Comparison of ENCODE assay signal across 10 cellular contexts in the genomic region with DNA sequence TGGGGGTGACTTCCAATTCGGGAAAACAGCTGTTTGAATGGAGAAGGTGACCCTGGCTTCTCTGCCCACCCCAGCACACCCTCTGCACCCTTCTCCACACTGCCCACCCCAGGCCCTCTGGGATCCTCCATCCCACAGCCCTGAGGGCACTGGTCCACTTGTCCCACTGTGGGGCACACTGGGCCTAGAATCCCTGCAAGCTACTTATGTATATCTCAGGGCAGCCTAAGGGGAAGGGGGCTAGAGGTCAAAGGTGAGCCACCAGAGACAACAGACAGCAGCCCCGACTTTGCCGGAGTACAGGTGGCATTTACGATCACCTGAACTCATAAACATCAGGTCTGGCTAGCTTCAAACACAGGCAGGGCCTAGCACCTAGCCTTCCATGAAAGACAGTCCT. TPM values are rescaled to one million over a fixed set of nuclear protein-coding genes. Genes with fewer than 3 reads are reported as not detected.
A peak's percentile ranks its signal among the peaks of the same experiment; 100 is the strongest.
DNase-seq lines count a peak whose midpoint lies in the region; ATAC-seq and TF ChIP-seq lines count a peak whose summit lies in the region.
"Had no signal": no experiment of that assay in that cellular context is flagged by ENCODE, and none has a peak within 500 bp of the region (broad histone marks: within the 10 kb centered on the region; RNA-seq: fewer than 3 reads in every experiment).

No MANE protein-coding gene starts in this region.

- peaks cover 0 to 3% (median 0%) of the 10 kb centered on the region in 5 experiments for H3K9me3 Mint-ChIP-seq in brain

- intact Hi-C loops in heart right ventricle (cut with DNase I) (loop anchor here in 1 of 10 donors (5.0 kb wide), 1 partner anchor 75 kb away; no protein-coding TSS in a partner anchor), Right ventricle myocardium superior (cut with DNase I) (no loop called here)

- WGBS in heart right ventricle, 2 donors: 78 to 82% methylated on average over 4 of the region's 4 CpGs
- 71 to 90% methylated on average over 4 of the region's 4 CpGs for WGBS in upper lobe of left lung, 2 donors

- H3K27ac ChIP-seq in heart right ventricle (no peak overlapping the region), mucosa of rectum (ENCODE audit: low read depth in 2 of 2, low read length in 2 of 2) (no peak overlapping the region), upper lobe of left lung (no peak overlapping the region)
- H3K27ac ChIP-seq: tibial artery had no signal

- H3K27me3 Mint-ChIP-seq in brain: peaks cover 33% of the 10 kb centered on the region

- peak overlapping the region in 3 of 5 experiments; percentile 21 to 64 (median 47) for H3K27ac Mint-ChIP-seq in brain

- H3K4me3 ChIP-seq in heart right ventricle (peak overlapping the region in 6 of 10 donors; percentile 31 to 61 (median 54)), mucosa of rectum (ENCODE audit: low read length in 2 of 2) (peak overlapping the region; percentile 17 to 52), upper lobe of left lung (peak overlapping the region in 3 of 4 donors; percentile 58 to 63 (median 58))

- TF ChIP-seq CTCF in heart right ventricle (IDR thresholded peaks at IDR 0.05) (no peak), brain (conservative IDR thresholded peaks at IDR 0.05) (no peak), upper lobe of left lung (IDR thresholded peaks at IDR 0.05) (no peak)

- no peak for ATAC-seq in heart right ventricle
- ATAC-seq in Right ventricle myocardium superior (ENCODE audit: poor library complexity): no peak
- no peak for ATAC-seq in upper lobe of left lung (ENCODE audit: low FRiP score in 2 of 2)
- ATAC-seq in GM18505 (IDR thresholded peaks at IDR 0.05; ENCODE audit: unreplicated experiment): no peak

- H3K36me3 Mint-ChIP-seq in brain: no peaks in the 10 kb centered on the region

- TF ChIP-seq EP300 in upper lobe of left lung (IDR thresholded peaks at IDR 0.05): no peak

- H3K9me3 ChIP-seq in heart right ventricle (no peaks in the 10 kb centered on the region), mucosa of rectum (ENCODE audit: control insufficient read depth in 2 of 2, low read length in 2 of 2) (no peaks in the 10 kb centered on the region), upper lobe of left lung (no peaks in the 10 kb centered on the region)
- H3K9me3 ChIP-seq: tibial artery had no signal

- TF ChIP-seq POLR2A in upper lobe of left lung (IDR thresholded peaks at IDR 0.05) (no peak), GM18505 (IDR thresholded peaks at IDR 0.05; ENCODE audit: borderline replicate concordance, extremely low read depth, insufficient read depth, insufficient read length) (no peak)

- H3K36me3 ChIP-seq in heart right ventricle (no peaks in the 10 kb centered on the region), mucosa of rectum (ENCODE audit: control insufficient read depth in 2 of 2, insufficient read depth in 2 of 2, low read length in 2 of 2) (no peaks in the 10 kb centered on the region), upper lobe of left lung (no peaks in the 10 kb centered on the region)
- H3K36me3 ChIP-seq: tibial artery had no signal

- peaks cover 0 to 47% (median 15%) of the 10 kb centered on the region in 7 donors for H3K27me3 ChIP-seq in heart right ventricle
- H3K27me3 ChIP-seq in mucosa of rectum (ENCODE audit: control insufficient read depth in 2 of 2, insufficient read depth in 2 of 2, low read length in 2 of 2): no peaks in the 10 kb centered on the region
- peaks cover 0 to 9% (median 2%) of the 10 kb centered on the region in 4 donors for H3K27me3 ChIP-seq in upper lobe of left lung

- peak overlapping the region; percentile 37 to 86 (median 67) for H3K4me3 Mint-ChIP-seq in brain

- H3K4me1 Mint-ChIP-seq in brain: peaks cover 25% of the 10 kb centered on the region

- DNase-seq in heart right ventricle (no peak), Right ventricle myocardium superior (no peak), upper lobe of left lung (no peak), HPDE6-E6E7 (ENCODE audit: extremely low spot score) (no peak), NCI-H2029 (lab: John Stamatoyannopoulos, UW) (no peak)
- DNase-seq: stimulated activated CD4-positive, alpha-beta T cell treated with anti-CD3 and anti-CD28 coated beads, Interleukin-4, amount 100 ng/mL, for 4 hours; tibial artery had no signal

- peak overlapping the region in 1 of 2 donors; percentile 60 for H3K9ac ChIP-seq in mucosa of rectum (ENCODE audit: low read depth in 1 of 2, low read length in 2 of 2)

- H3K4me1 ChIP-seq in heart right ventricle: peaks cover 0 to 6% (median 3%) of the 10 kb centered on the region in 9 donors
- peaks cover 16 to 19% of the 10 kb centered on the region in 2 donors for H3K4me1 ChIP-seq in mucosa of rectum (ENCODE audit: control insufficient read depth in 2 of 2, insufficient read depth in 2 of 2, low read length in 2 of 2)
- peaks cover 5 to 18% (median 14%) of the 10 kb centered on the region in 4 donors for H3K4me1 ChIP-seq in upper lobe of left lung

RNA-seq across cellular contexts. Expression of a gene that starts 0.7 kb away (rescaled TPM):
- total RNA-seq in heart right ventricle (1 to 10 TPM in 9 of 10 donors, under 1 TPM in 1; 0.98 to 4.1 (median 2.0) TPM), Right ventricle myocardium superior (1.9 TPM), upper lobe of left lung (1 to 10 TPM; 2.2 to 8.4 (median 4.4) TPM)
- polyA plus RNA-seq in heart right ventricle (under 1 TPM; 0.22 to 0.70 TPM), brain (ENCODE audit: insufficient read depth, low read depth, low replicate concordance) (1.1 TPM)
